21 cellular contexts compared by ENCODE assay signal in genomic region chr18:9087144-9087543, GRCh38. TPM values are rescaled to one million over a fixed set of nuclear protein-coding genes. Genes with fewer than 3 reads are reported as not detected.
DNase-seq lines count a peak whose midpoint lies in the region; ATAC-seq and TF ChIP-seq lines count a peak whose summit lies in the region.
"Had no signal": no experiment of that assay in that cellular context is flagged by ENCODE, and none has a peak within 500 bp of the region (broad histone marks: within the 10 kb centered on the region; RNA-seq: fewer than 3 reads in every experiment).

No MANE protein-coding gene starts in this region.

- no peaks in the 10 kb centered on the region for H3K36me3 ChIP-seq in mucosa of descending colon (ENCODE audit: low read depth)
- H3K36me3 ChIP-seq: BLaER1 had no signal

- H3K4me1 ChIP-seq in mucosa of descending colon (ENCODE audit: low read depth): no peaks in the 10 kb centered on the region
- H3K4me1 ChIP-seq: BLaER1 had no signal

- intact Hi-C loops in activated T-helper 1 cell treated with anti-CD3 and anti-CD28 coated beads, Interleukin-12 subunit alpha, Interleukin-12 subunit beta, Interleukin-2, Interleukin-4 antibody, amounts not matched to agents 30 ng/mL and 10 ng/mL and 1 ng/mL, durations not matched to agents 14 hours and 24 hours and 36 hours (cut with micrococcal nuclease): no loop called here
- intact Hi-C loops in dendritic cell treated with granulocyte-macrophage colony-stimulating factor and Interleukin-4, amounts not matched to agents 40 ng/mL and 50 ng/mL, for 4 days (cut with micrococcal nuclease): no loop called here
- intact Hi-C loops in mucosa of descending colon (cut with DNase I, micrococcal nuclease): no loop called here

- DNase-seq in T-helper 2 cell treated with Interferon-gamma antibody and Interleukin-4, amounts not matched to agents 5 μg/mL and 100 μg/mL, for 36 hours (ENCODE audit: low spot score): no peak
- DNase-seq in T-helper 2 cell (no peak), mucosa of descending colon (no peak)
- DNase-seq in activated naive CD4-positive, alpha-beta T cell treated with anti-CD3 and anti-CD28 coated beads, Interleukin-2, amount 50 U/mL, for 72 hours (ENCODE audit: low spot score in 2 of 2): no peak
- DNase-seq in activated naive CD4-positive, alpha-beta T cell treated with anti-CD3 and anti-CD28 coated beads, Interleukin-2, amount 50 U/mL, for 16 hours: no peak
- no peak for DNase-seq in activated T-helper 1 cell treated with anti-CD3 and anti-CD28 coated beads, Interleukin-12 subunit alpha, Interleukin-12 subunit beta, Interleukin-2, Interleukin-4 antibody, amounts not matched to agents 30 ng/mL and 10 ng/mL and 1 ng/mL, durations not matched to agents 14 hours and 24 hours and 36 hours (ENCODE audit: low spot score)
- DNase-seq: ACHN; CD8-positive, alpha-beta T cell; DND-41; KBM-7; NCI-H1092; NCI-H1436; NCI-H2029 treated with DMSO at 0.1 percent for 48 hours; NCI-H226; NCI-H510A treated with DMSO at 0.1 percent for 48 hours; NCI-H774; NK-92 treated with Interleukin-12 subunit alpha and Interleukin-12 subunit beta, amount 100 ng/mL, for 24 hours had no signal

- no peaks in the 10 kb centered on the region for H3K27me3 Mint-ChIP-seq in T-helper 2 cell treated with Interferon-gamma antibody and Interleukin-4, amounts not matched to agents 5 μg/mL and 100 μg/mL, for 36 hours (ENCODE audit: low read depth)
- H3K27me3 Mint-ChIP-seq in activated T-helper 1 cell treated with anti-CD3 and anti-CD28 coated beads, Interleukin-12 subunit alpha, Interleukin-12 subunit beta, Interleukin-2, Interleukin-4 antibody, amounts not matched to agents 30 ng/mL and 10 ng/mL and 1 ng/mL, durations not matched to agents 14 hours and 24 hours and 36 hours (ENCODE audit: insufficient read depth): no peaks in the 10 kb centered on the region
- H3K27me3 Mint-ChIP-seq in dendritic cell treated with granulocyte-macrophage colony-stimulating factor and Interleukin-4, amounts not matched to agents 40 ng/mL and 50 ng/mL, for 4 days: no peaks in the 10 kb centered on the region

- TF ChIP-seq CTCF in mucosa of descending colon (IDR thresholded peaks at IDR 0.05): no peak

- H3K4me3 ChIP-seq in mucosa of descending colon: no peak overlapping the region
- H3K4me3 ChIP-seq: BLaER1, GM12878 had no signal

- peaks cover 4% of the 10 kb centered on the region for H3K9me3 Mint-ChIP-seq in T-helper 2 cell treated with Interferon-gamma antibody and Interleukin-4, amounts not matched to agents 5 μg/mL and 100 μg/mL, for 36 hours
- H3K9me3 Mint-ChIP-seq in activated naive CD4-positive, alpha-beta T cell treated with anti-CD3 and anti-CD28 coated beads, Interleukin-2, amount 50 U/mL, for 72 hours: peaks cover 0 to 6% of the 10 kb centered on the region in 2 donors
- peaks cover 3% of the 10 kb centered on the region for H3K9me3 Mint-ChIP-seq in activated T-helper 1 cell treated with anti-CD3 and anti-CD28 coated beads, Interleukin-12 subunit alpha, Interleukin-12 subunit beta, Interleukin-2, Interleukin-4 antibody, amounts not matched to agents 30 ng/mL and 10 ng/mL and 1 ng/mL, durations not matched to agents 14 hours and 24 hours and 36 hours
- H3K9me3 Mint-ChIP-seq in dendritic cell treated with granulocyte-macrophage colony-stimulating factor and Interleukin-4, amounts not matched to agents 40 ng/mL and 50 ng/mL, for 4 days: no peaks in the 10 kb centered on the region

- peaks cover 60% of the 10 kb centered on the region for H3K4me1 Mint-ChIP-seq in T-helper 2 cell treated with Interferon-gamma antibody and Interleukin-4, amounts not matched to agents 5 μg/mL and 100 μg/mL, for 36 hours (ENCODE audit: low read depth)
- H3K4me1 Mint-ChIP-seq in activated T-helper 1 cell treated with anti-CD3 and anti-CD28 coated beads, Interleukin-12 subunit alpha, Interleukin-12 subunit beta, Interleukin-2, Interleukin-4 antibody, amounts not matched to agents 30 ng/mL and 10 ng/mL and 1 ng/mL, durations not matched to agents 14 hours and 24 hours and 36 hours (ENCODE audit: low read depth): peaks cover 68% of the 10 kb centered on the region
- peaks cover 60% of the 10 kb centered on the region for H3K4me1 Mint-ChIP-seq in dendritic cell treated with granulocyte-macrophage colony-stimulating factor and Interleukin-4, amounts not matched to agents 40 ng/mL and 50 ng/mL, for 4 days (ENCODE audit: low read depth)

- H3K27ac Mint-ChIP-seq in T-helper 2 cell treated with Interferon-gamma antibody and Interleukin-4, amounts not matched to agents 5 μg/mL and 100 μg/mL, for 36 hours: peak overlapping the region; percentile 28
- H3K27ac Mint-ChIP-seq in activated naive CD4-positive, alpha-beta T cell treated with anti-CD3 and anti-CD28 coated beads, Interleukin-2, amount 50 U/mL, for 72 hours: peak overlapping the region; percentile 73 to 81
- peak overlapping the region; percentile 67 for H3K27ac Mint-ChIP-seq in activated T-helper 1 cell treated with anti-CD3 and anti-CD28 coated beads, Interleukin-12 subunit alpha, Interleukin-12 subunit beta, Interleukin-2, Interleukin-4 antibody, amounts not matched to agents 30 ng/mL and 10 ng/mL and 1 ng/mL, durations not matched to agents 14 hours and 24 hours and 36 hours
- H3K27ac Mint-ChIP-seq in dendritic cell treated with granulocyte-macrophage colony-stimulating factor and Interleukin-4, amounts not matched to agents 40 ng/mL and 50 ng/mL, for 4 days: peak overlapping the region; percentile 77
- H3K27ac Mint-ChIP-seq: CD8-positive, alpha-beta T cell had no signal

- H3K9me3 ChIP-seq in mucosa of descending colon: no peaks in the 10 kb centered on the region
- H3K9me3 ChIP-seq: BLaER1 had no signal

- peaks cover 35% of the 10 kb centered on the region for H3K36me3 Mint-ChIP-seq in T-helper 2 cell treated with Interferon-gamma antibody and Interleukin-4, amounts not matched to agents 5 μg/mL and 100 μg/mL, for 36 hours (ENCODE audit: low read depth)
- peaks cover 4 to 44% of the 10 kb centered on the region in 2 donors for H3K36me3 Mint-ChIP-seq in activated naive CD4-positive, alpha-beta T cell treated with anti-CD3 and anti-CD28 coated beads, Interleukin-2, amount 50 U/mL, for 72 hours
- H3K36me3 Mint-ChIP-seq in activated T-helper 1 cell treated with anti-CD3 and anti-CD28 coated beads, Interleukin-12 subunit alpha, Interleukin-12 subunit beta, Interleukin-2, Interleukin-4 antibody, amounts not matched to agents 30 ng/mL and 10 ng/mL and 1 ng/mL, durations not matched to agents 14 hours and 24 hours and 36 hours (ENCODE audit: low read depth): peaks cover 23% of the 10 kb centered on the region
- peaks cover 5% of the 10 kb centered on the region for H3K36me3 Mint-ChIP-seq in dendritic cell treated with granulocyte-macrophage colony-stimulating factor and Interleukin-4, amounts not matched to agents 40 ng/mL and 50 ng/mL, for 4 days (ENCODE audit: low read depth)
- H3K36me3 Mint-ChIP-seq: CD8-positive, alpha-beta T cell had no signal

- ATAC-seq in activated naive CD4-positive, alpha-beta T cell treated with anti-CD3 and anti-CD28 coated beads, Interleukin-2, amount 50 U/mL, for 72 hours: no peak
- ATAC-seq in mucosa of descending colon: no peak
- no peak for ATAC-seq in HG03095 (IDR thresholded peaks at IDR 0.05; ENCODE audit: unreplicated experiment)
- ATAC-seq: CD8-positive, alpha-beta T cell; GM12878 had no signal

- no peak overlapping the region for H3K4me3 Mint-ChIP-seq in T-helper 2 cell treated with Interferon-gamma antibody and Interleukin-4, amounts not matched to agents 5 μg/mL and 100 μg/mL, for 36 hours
- H3K4me3 Mint-ChIP-seq in activated T-helper 1 cell treated with anti-CD3 and anti-CD28 coated beads, Interleukin-12 subunit alpha, Interleukin-12 subunit beta, Interleukin-2, Interleukin-4 antibody, amounts not matched to agents 30 ng/mL and 10 ng/mL and 1 ng/mL, durations not matched to agents 14 hours and 24 hours and 36 hours: peak overlapping the region; percentile 3
- H3K4me3 Mint-ChIP-seq in dendritic cell treated with granulocyte-macrophage colony-stimulating factor and Interleukin-4, amounts not matched to agents 40 ng/mL and 50 ng/mL, for 4 days: no peak overlapping the region
- H3K4me3 Mint-ChIP-seq: CD8-positive, alpha-beta T cell had no signal

RNA-seq across cellular contexts. Expression of gene NDUFV2, which starts 15.4 kb away (rescaled TPM):
- total RNA-seq in activated naive CD4-positive, alpha-beta T cell treated with anti-CD3 and anti-CD28 coated beads, Interleukin-2, amount 50 U/mL, for 72 hours: 100 to 1,000 TPM; 311 to 402 TPM
- 381 and 391 TPM in 2 replicates for total RNA-seq in activated T-helper 1 cell treated with anti-CD3 and anti-CD28 coated beads, Interleukin-12 subunit alpha, Interleukin-12 subunit beta, Interleukin-2, Interleukin-4 antibody, amounts not matched to agents 30 ng/mL and 10 ng/mL and 1 ng/mL, durations not matched to agents 14 hours and 24 hours and 36 hours
- total RNA-seq in mucosa of descending colon: 100 to 1,000 TPM; 146 to 199 (median 163) TPM

RNA-seq across cellular contexts. Expression of gene ANKRD12, which starts 49.4 kb away (rescaled TPM):
- 10 to 100 TPM; 63.7 to 72.3 TPM for total RNA-seq in activated naive CD4-positive, alpha-beta T cell treated with anti-CD3 and anti-CD28 coated beads, Interleukin-2, amount 50 U/mL, for 72 hours
- total RNA-seq in activated T-helper 1 cell treated with anti-CD3 and anti-CD28 coated beads, Interleukin-12 subunit alpha, Interleukin-12 subunit beta, Interleukin-2, Interleukin-4 antibody, amounts not matched to agents 30 ng/mL and 10 ng/mL and 1 ng/mL, durations not matched to agents 14 hours and 24 hours and 36 hours: 61.3 and 62.2 TPM in 2 replicates
- total RNA-seq in mucosa of descending colon: 100 to 1,000 TPM in 1 of 3 donors, 10 to 100 TPM in 2; 46.8 to 108 (median 63.6) TPM
